17 cellular contexts compared by ENCODE assay signal in genomic region chr2:173136614-173137013, GRCh38.
A peak's percentile ranks its signal among the peaks of the same experiment; 100 is the strongest.
DNase-seq lines count a peak whose midpoint lies in the region; ATAC-seq and TF ChIP-seq lines count a peak whose summit lies in the region.
"Had no signal": no experiment of that assay in that cellular context is flagged by ENCODE, and none has a peak within 500 bp of the region (broad histone marks: within the 10 kb centered on the region; RNA-seq: fewer than 3 reads in every experiment).

No MANE protein-coding gene starts in this region.

- H3K36me3 Mint-ChIP-seq in T-helper 2 cell treated with Interferon-gamma antibody and Interleukin-4, amounts not matched to agents 5 μg/mL and 100 μg/mL, for 36 hours (ENCODE audit: low read depth), result peaks cover 14% of the 10 kb centered on the region
- H3K36me3 Mint-ChIP-seq in effector memory CD8-positive, alpha-beta T cell (ENCODE audit: insufficient read depth), result peaks cover 3% of the 10 kb centered on the region
- H3K36me3 Mint-ChIP-seq in progenitor cell of endocrine pancreas (ENCODE audit: insufficient read depth), result peaks cover 7% of the 10 kb centered on the region

- H3K9me3 Mint-ChIP-seq in T-helper 2 cell treated with Interferon-gamma antibody and Interleukin-4, amounts not matched to agents 5 μg/mL and 100 μg/mL, for 36 hours, result peaks cover 10% of the 10 kb centered on the region
- H3K9me3 Mint-ChIP-seq in effector memory CD8-positive, alpha-beta T cell, result no peaks in the 10 kb centered on the region
- peaks cover 6% of the 10 kb centered on the region for H3K9me3 Mint-ChIP-seq in progenitor cell of endocrine pancreas (ENCODE audit: low read depth)

- H3K9me3 ChIP-seq in skeletal muscle tissue (ENCODE audit: control insufficient read depth in 3 of 3, low read length in 3 of 3), result no peaks in the 10 kb centered on the region

- TF ChIP-seq CTCF in progenitor cell of endocrine pancreas (IDR thresholded peaks at IDR 0.05; ENCODE audit: unreplicated experiment), result no peak

- H3K4me1 Mint-ChIP-seq in T-helper 2 cell treated with Interferon-gamma antibody and Interleukin-4, amounts not matched to agents 5 μg/mL and 100 μg/mL, for 36 hours (ENCODE audit: low read depth), result peaks cover 57% of the 10 kb centered on the region
- peaks cover 22 to 36% of the 10 kb centered on the region in 2 donors for H3K4me1 Mint-ChIP-seq in effector memory CD8-positive, alpha-beta T cell (ENCODE audit: low read depth in 2 of 2)
- H3K4me1 Mint-ChIP-seq in progenitor cell of endocrine pancreas (ENCODE audit: low read depth), result no peaks in the 10 kb centered on the region

- H3K4me3 ChIP-seq in skeletal muscle tissue (ENCODE audit: low read length in 3 of 3), result no peak overlapping the region
- H3K4me3 ChIP-seq: A549 had no signal

- H3K4me1 ChIP-seq in skeletal muscle tissue (ENCODE audit: control insufficient read depth in 3 of 3, insufficient read depth in 3 of 3, low read length in 3 of 3), result peaks cover 9 to 49% (median 26%) of the 10 kb centered on the region in 3 donors

- H3K4me3 Mint-ChIP-seq in T-helper 2 cell treated with Interferon-gamma antibody and Interleukin-4, amounts not matched to agents 5 μg/mL and 100 μg/mL, for 36 hours, result peak overlapping the region; percentile 41
- H3K4me3 Mint-ChIP-seq in effector memory CD8-positive, alpha-beta T cell, result peak overlapping the region; percentile 27 to 38
- H3K4me3 Mint-ChIP-seq in progenitor cell of endocrine pancreas (ENCODE audit: low read depth), result no peak overlapping the region
- H3K4me3 Mint-ChIP-seq: dendritic cell treated with granulocyte-macrophage colony-stimulating factor and Interleukin-4, amounts not matched to agents 40 ng/mL and 50 ng/mL, for 4 days had no signal

- no peak overlapping the region for H3K9ac ChIP-seq in skeletal muscle tissue (ENCODE audit: low read depth in 1 of 3, low read length in 3 of 3)

- ATAC-seq in effector memory CD8-positive, alpha-beta T cell (replicated peaks), result peak; percentile 22
- no peak for ATAC-seq in left colon
- ATAC-seq: A549, esophagus mucosa, sciatic nerve had no signal

- H3K27ac ChIP-seq in skeletal muscle tissue (ENCODE audit: low read depth, low read length), result peak overlapping the region; percentile 21

- H3K27me3 Mint-ChIP-seq in T-helper 2 cell treated with Interferon-gamma antibody and Interleukin-4, amounts not matched to agents 5 μg/mL and 100 μg/mL, for 36 hours (ENCODE audit: low read depth), result peaks cover 12% of the 10 kb centered on the region
- peaks cover 0 to 11% of the 10 kb centered on the region in 2 donors for H3K27me3 Mint-ChIP-seq in effector memory CD8-positive, alpha-beta T cell
- H3K27me3 Mint-ChIP-seq in progenitor cell of endocrine pancreas, result no peaks in the 10 kb centered on the region

- no peak for DNase-seq in T-helper 2 cell treated with Interferon-gamma antibody and Interleukin-4, amounts not matched to agents 5 μg/mL and 100 μg/mL, for 36 hours (ENCODE audit: low spot score)
- DNase-seq in T-helper 2 cell (no peak), NOMO-1 treated with DMSO at 0.1 percent for 48 hours (lab: John Stamatoyannopoulos, UW; ENCODE audit: unreplicated experiment) (peak; percentile 57), progenitor cell of endocrine pancreas (ENCODE audit: low spot score, unreplicated experiment) (no peak), left colon (no peak), LoVo (ENCODE audit: low spot score) (no peak)
- DNase-seq in effector memory CD8-positive, alpha-beta T cell, result no peak
- DNase-seq: activated gamma-delta T cell; CD8-positive, alpha-beta memory T cell; NCI-H1417; NCI-H345; trophoblast cell had no signal

- no peak overlapping the region for H3K27ac Mint-ChIP-seq in T-helper 2 cell treated with Interferon-gamma antibody and Interleukin-4, amounts not matched to agents 5 μg/mL and 100 μg/mL, for 36 hours
- H3K27ac Mint-ChIP-seq in effector memory CD8-positive, alpha-beta T cell, result peak overlapping the region; percentile 3 to 59
- H3K27ac Mint-ChIP-seq in progenitor cell of endocrine pancreas, result no peak overlapping the region
- H3K27ac Mint-ChIP-seq: dendritic cell treated with granulocyte-macrophage colony-stimulating factor and Interleukin-4, amounts not matched to agents 40 ng/mL and 50 ng/mL, for 4 days had no signal

- no peaks in the 10 kb centered on the region for H3K27me3 ChIP-seq in skeletal muscle tissue (ENCODE audit: control insufficient read depth in 3 of 3, insufficient read depth in 3 of 3, low read length in 3 of 3)

- intact Hi-C loops in left colon (cut with DNase I, micrococcal nuclease), result no loop called here

- H3K36me3 ChIP-seq in skeletal muscle tissue (ENCODE audit: control insufficient read depth in 3 of 3, insufficient read depth in 3 of 3, low read length in 3 of 3), result no peaks in the 10 kb centered on the region

Comparison
In these comparisons a context has a peak if more than half of its experiments do, and no peak if none do; other contexts are left out.
1. H3K27ac Mint-ChIP-seq: peak in effector memory CD8-positive, alpha-beta T cell (2 of 2); none in T-helper 2 cell treated with Interferon-gamma antibody and Interleukin-4, amounts not matched to agents 5 μg/mL and 100 μg/mL, for 36 hours (single experiment) and progenitor cell of endocrine pancreas (single experiment).